ENCODE assay signal across 17 cellular contexts in the genomic region with DNA sequence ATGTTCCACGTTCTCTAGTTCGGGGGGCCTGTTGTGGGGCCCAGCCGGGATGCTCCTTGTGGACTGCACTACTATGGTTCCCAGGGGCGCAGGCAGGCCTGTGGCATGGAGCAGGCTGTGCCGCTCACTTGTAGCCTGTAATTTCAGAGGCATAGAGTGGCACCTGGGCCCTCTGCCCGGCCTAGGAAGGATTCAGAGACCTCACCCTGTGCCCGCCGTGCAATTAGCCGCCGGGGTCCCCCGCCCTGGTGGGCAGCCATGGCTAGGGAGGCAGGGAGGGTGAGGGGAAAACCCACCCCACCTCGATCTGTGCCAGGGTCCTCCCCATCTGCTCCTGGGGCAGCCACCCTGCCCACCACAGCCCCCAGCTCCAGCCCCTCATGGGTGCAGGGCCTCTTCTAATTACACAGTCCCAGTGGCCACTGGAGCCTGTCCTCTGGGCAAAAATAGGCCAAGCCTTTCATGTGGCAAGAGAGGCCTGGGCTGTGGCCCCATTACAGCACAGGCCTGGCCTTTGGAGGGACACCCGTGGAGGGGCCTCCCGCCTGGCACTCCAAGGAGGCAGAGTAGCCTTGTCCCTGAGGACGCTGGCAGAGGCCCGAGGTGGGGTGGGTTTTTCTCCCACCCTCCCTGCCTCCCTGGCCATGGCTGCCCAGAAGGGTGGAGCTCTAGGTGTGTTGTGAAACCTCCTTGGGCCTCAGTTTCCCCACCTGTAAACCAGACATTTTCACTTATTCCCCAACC. TPM values are rescaled to one million over a fixed set of nuclear protein-coding genes. Genes with fewer than 3 reads are reported as not detected.
DNase-seq lines count a peak whose midpoint lies in the region; ATAC-seq, FAIRE-seq and TF ChIP-seq lines count a peak whose summit lies in the region.
"Had no signal": no experiment of that assay in that cellular context is flagged by ENCODE, and none has a peak within 500 bp of the region (broad histone marks: within the 10 kb centered on the region; RNA-seq: fewer than 3 reads in every experiment).

No MANE protein-coding gene starts in this region.

- intact Hi-C loops in kidney (cut with DNase I) = no loop called here

- H2AFZ ChIP-seq in osteoblast (ENCODE audit: low read length) = no peak overlapping the region

- H3K4me1 Mint-ChIP-seq in stimulated activated naive CD8-positive, alpha-beta T cell treated with anti-CD3 and anti-CD28 coated beads, Interleukin-15, amount 100 ng/mL, for 72 hours = peaks cover 8% of the 10 kb centered on the region
- H3K4me1 Mint-ChIP-seq: CD4-positive, alpha-beta memory T cell had no signal

- peaks cover 0 to 11% of the 10 kb centered on the region in 2 donors for H3K9me3 Mint-ChIP-seq in stimulated activated naive CD8-positive, alpha-beta T cell treated with anti-CD3 and anti-CD28 coated beads, Interleukin-15, amount 100 ng/mL, for 72 hours
- H3K9me3 Mint-ChIP-seq: CD4-positive, alpha-beta memory T cell had no signal

- H3K27me3 Mint-ChIP-seq in stimulated activated naive CD8-positive, alpha-beta T cell treated with anti-CD3 and anti-CD28 coated beads, Interleukin-15, amount 100 ng/mL, for 72 hours = no peaks in the 10 kb centered on the region
- H3K27me3 Mint-ChIP-seq: CD4-positive, alpha-beta memory T cell had no signal

- H3K27ac ChIP-seq in kidney (ENCODE audit: low read depth in 2 of 2, low read length in 2 of 2) = no peak overlapping the region
- H3K27ac ChIP-seq in osteoblast (ENCODE audit: low read depth, low read length) = no peak overlapping the region
- H3K27ac ChIP-seq: 22Rv1, A549 had no signal

- no peaks in the 10 kb centered on the region for H4K20me1 ChIP-seq in osteoblast (ENCODE audit: insufficient read depth, low read length)

- DNase-seq in stimulated activated naive CD8-positive, alpha-beta T cell treated with anti-CD3 and anti-CD28 coated beads, Interleukin-15, amount 100 ng/mL, for 72 hours = no peak
- DNase-seq in stimulated activated naive CD8-positive, alpha-beta T cell treated with anti-CD3 and anti-CD28 coated beads, Interleukin-15, Interleukin-2, amounts not matched to agents 100 U/mL and 50 U/mL, for 24 hours = no peak
- DNase-seq in kidney (peak; percentile 56), osteoblast (ENCODE audit: insufficient read length, low spot score, missing footprints) (peak; percentile 22), left lobe of liver (ENCODE audit: low spot score) (no peak), G401 (ENCODE audit: low spot score) (no peak), superior temporal gyrus (ENCODE audit: extremely low spot score) (no peak)
- DNase-seq: AML-193; CD4-positive, alpha-beta memory T cell; DMS79 treated with DMSO at 0.1 percent for 48 hours had no signal

- ATAC-seq in stimulated activated naive CD8-positive, alpha-beta T cell treated with anti-CD3 and anti-CD28 coated beads, Interleukin-15, amount 100 ng/mL, for 72 hours = peak; percentile 16
- no peak for ATAC-seq in stimulated activated naive CD8-positive, alpha-beta T cell treated with anti-CD3 and anti-CD28 coated beads, Interleukin-15, Interleukin-2, amounts not matched to agents 100 U/mL and 50 U/mL, for 24 hours
- ATAC-seq in GM21737 (IDR thresholded peaks at IDR 0.05; ENCODE audit: unreplicated experiment) (no peak), left lobe of liver (no peak)
- ATAC-seq: GM12878, HepG2 had no signal

- FAIRE-seq in kidney (lab: Jason Lieb, UNC) = no peak
- FAIRE-seq: A549, GM12878, HepG2 had no signal

- TF ChIP-seq CTCF in kidney (IDR thresholded peaks at IDR 0.05; ENCODE audit: borderline replicate concordance, extremely low read depth, insufficient read depth) (no peak), osteoblast (IDR thresholded peaks at IDR 0.05; ENCODE audit: extremely low read depth, low read depth, low read length) (no peak)

- no peak overlapping the region for H3K4me3 Mint-ChIP-seq in stimulated activated naive CD8-positive, alpha-beta T cell treated with anti-CD3 and anti-CD28 coated beads, Interleukin-15, amount 100 ng/mL, for 72 hours
- H3K4me3 Mint-ChIP-seq: CD14-positive monocyte; CD4-positive, alpha-beta memory T cell had no signal

- H3K4me3 ChIP-seq in kidney (ENCODE audit: low read length in 2 of 2) (no peak overlapping the region), osteoblast (ENCODE audit: insufficient read depth, low read length) (no peak overlapping the region)
- H3K4me3 ChIP-seq: A549, GM12878, HAP-1 had no signal

- H3K36me3 ChIP-seq in kidney (ENCODE audit: control insufficient read depth in 1 of 2, insufficient read depth in 2 of 2, low read length in 2 of 2) = no peaks in the 10 kb centered on the region
- H3K36me3 ChIP-seq in osteoblast (ENCODE audit: insufficient read depth, low read length) = no peaks in the 10 kb centered on the region
- H3K36me3 ChIP-seq: HAP-1 had no signal

- H3K4me1 ChIP-seq in kidney (ENCODE audit: control insufficient read depth in 1 of 2, insufficient read depth in 1 of 2, low read depth in 1 of 2, low read length in 2 of 2) (no peaks in the 10 kb centered on the region), osteoblast (ENCODE audit: insufficient read depth, low read length) (no peaks in the 10 kb centered on the region)
- H3K4me1 ChIP-seq: A549, HAP-1 had no signal

- in situ Hi-C loops in G401 (cut with HindIII; ENCODE audit: low sequenced_read_pairs) = no loop called here

- H3K9ac ChIP-seq in kidney (ENCODE audit: low read length in 2 of 2) = no peak overlapping the region

- no peaks in the 10 kb centered on the region for H3K27me3 ChIP-seq in osteoblast (ENCODE audit: insufficient read depth, low read length)

- H3K4me2 ChIP-seq in osteoblast (ENCODE audit: insufficient read depth, low read length) = no peak overlapping the region
- H3K4me2 ChIP-seq: A549 had no signal

- no peak overlapping the region for H3K27ac Mint-ChIP-seq in stimulated activated naive CD8-positive, alpha-beta T cell treated with anti-CD3 and anti-CD28 coated beads, Interleukin-15, amount 100 ng/mL, for 72 hours

- H3K9me3 ChIP-seq in kidney (ENCODE audit: control insufficient read depth in 1 of 2, low read length in 2 of 2) (no peaks in the 10 kb centered on the region), osteoblast (ENCODE audit: low read depth, low read length) (no peaks in the 10 kb centered on the region)
- H3K9me3 ChIP-seq: A549, HAP-1 had no signal

- no peaks in the 10 kb centered on the region for H3K79me2 ChIP-seq in osteoblast (ENCODE audit: insufficient read depth, low read length)

RNA-seq across cellular contexts. Expression of a gene that starts 5.2 kb away (rescaled TPM):
- 15.8 TPM for total RNA-seq in kidney
- polyA plus RNA-seq in kidney (ENCODE audit: insufficient read depth, low read depth, low replicate concordance) = 4.1 TPM
- 359 and 362 TPM in 2 replicates for total RNA-seq in osteoblast
- total RNA-seq in left lobe of liver = 0.23 TPM
- total RNA-seq in G401 (2014; rRNA removed; shearing (Covaris generic)) = 0.58 and 7.3 TPM in 2 replicates
- total RNA-seq: HepG2 had no signal
- polyA plus RNA-seq: A549, HepG2 had no signal

RNA-seq across cellular contexts. Expression of a gene that starts 30.6 kb away (rescaled TPM):
- 14.3 TPM for total RNA-seq in kidney
- polyA plus RNA-seq in kidney (ENCODE audit: insufficient read depth, low read depth, low replicate concordance) = 3.7 TPM
- total RNA-seq in osteoblast = 1.1 and 1.2 TPM in 2 replicates
- 2.4 TPM for total RNA-seq in left lobe of liver
- total RNA-seq in G401 (2014; rRNA removed; shearing (Covaris generic)) = 0.74 and 1.1 TPM in 2 replicates
- total RNA-seq: HepG2 had no signal

RNA-seq across cellular contexts. Expression of a gene that starts 40.7 kb away (rescaled TPM):
- total RNA-seq in kidney (183 TPM), osteoblast (166 and 184 TPM in 2 replicates), left lobe of liver (45.2 TPM)
- polyA plus RNA-seq in kidney (ENCODE audit: insufficient read depth, low read depth, low replicate concordance) = 511 TPM
- total RNA-seq in G401 (2014; rRNA removed; shearing (Covaris generic)) = 157 and 159 TPM in 2 replicates

RNA-seq across cellular contexts. Expression of a gene that starts 42.2 kb away (rescaled TPM):
- total RNA-seq in kidney (59.1 TPM), osteoblast (39.8 and 57.9 TPM in 2 replicates), left lobe of liver (13.7 TPM)
- 14.9 TPM for polyA plus RNA-seq in kidney (ENCODE audit: insufficient read depth, low read depth, low replicate concordance)
- 61.3 and 72.8 TPM in 2 replicates for total RNA-seq in G401 (2014; rRNA removed; shearing (Covaris generic))

Comparison
In these comparisons a context has a peak if more than half of its experiments do, and no peak if none do; other contexts are left out.
1. DNase-seq: peak in kidney (single experiment) and osteoblast (single experiment); none in stimulated activated naive CD8-positive, alpha-beta T cell treated with anti-CD3 and anti-CD28 coated beads, Interleukin-15, amount 100 ng/mL, for 72 hours (0 of 2), stimulated activated naive CD8-positive, alpha-beta T cell treated with anti-CD3 and anti-CD28 coated beads, Interleukin-15, Interleukin-2, amounts not matched to agents 100 U/mL and 50 U/mL, for 24 hours (single experiment), left lobe of liver (single experiment), G401 (single experiment) and superior temporal gyrus (single experiment).
2. RNA of a gene that starts 5.2 kb away (total RNA-seq): 359 to 362 TPM in osteoblast; 15.8 TPM in kidney (single experiment), 0.58 to 7.3 TPM in G401 and 0.23 TPM in left lobe of liver (single experiment); every median in the first group is over 10 times any median in the second.